17 cellular contexts compared by ENCODE assay signal in genomic region chr2:3424171-3424795, GRCh38. TPM values are rescaled to one million over a fixed set of nuclear protein-coding genes. Genes with fewer than 3 reads are reported as not detected.
DNase-seq lines count a peak whose midpoint lies in the region; ATAC-seq and TF ChIP-seq lines count a peak whose summit lies in the region.
"Had no signal": no experiment of that assay in that cellular context is flagged by ENCODE, and none has a peak within 500 bp of the region (broad histone marks: within the 10 kb centered on the region; RNA-seq: fewer than 3 reads in every experiment).

No MANE protein-coding gene starts in this region.

- H4K20me1 ChIP-seq in OCI-LY7 (ENCODE audit: insufficient read depth, low read length) (no peaks in the 10 kb centered on the region), neural progenitor cell (ENCODE audit: low read depth) (no peaks in the 10 kb centered on the region)

- H3K36me3 ChIP-seq in OCI-LY7 (ENCODE audit: insufficient read depth, low read length), result peaks cover 63% of the 10 kb centered on the region
- no peaks in the 10 kb centered on the region for H3K36me3 ChIP-seq in neural progenitor cell

- peaks cover 5% of the 10 kb centered on the region for H3F3A ChIP-seq in neural progenitor cell (ENCODE audit: low read depth)

- intact Hi-C loops in CD14-positive monocyte (cut with micrococcal nuclease), result loop anchor here in 1 of 2 donors (2.0 kb wide), 1 partner anchor 227 kb away; no protein-coding TSS in a partner anchor
- intact Hi-C loops in OCI-LY7 (cut with micrococcal nuclease; ENCODE audit: unreplicated experiment), result loop anchor here (1.0 kb wide), 1 partner anchor 227 kb away; no protein-coding TSS in a partner anchor

- H3K36me3 Mint-ChIP-seq in CD14-positive monocyte (peaks cover 90 to 94% of the 10 kb centered on the region in 2 donors), neural progenitor cell (peaks cover 38% of the 10 kb centered on the region)

- H3K27me3 Mint-ChIP-seq in CD14-positive monocyte (ENCODE audit: low read depth in 3 of 3) (no peaks in the 10 kb centered on the region), neural progenitor cell (ENCODE audit: insufficient read depth, low read depth) (peaks cover 4% of the 10 kb centered on the region)
- H3K27me3 Mint-ChIP-seq: CD4-positive, CD25-positive, alpha-beta regulatory T cell; dendritic cell treated with granulocyte-macrophage colony-stimulating factor and Interleukin-4, amounts not matched to agents 40 ng/mL and 50 ng/mL, for 4 days; naive thymus-derived CD4-positive, alpha-beta T cell had no signal

- no peak for ATAC-seq in HG03521 (IDR thresholded peaks at IDR 0.05; ENCODE audit: unreplicated experiment)
- no peak for ATAC-seq in GM19455 (IDR thresholded peaks at IDR 0.05; ENCODE audit: unreplicated experiment)
- no peak for ATAC-seq in GM18517 (IDR thresholded peaks at IDR 0.05; ENCODE audit: unreplicated experiment)

- CTCF ChIA-PET in OCI-LY7 (lab: Charles Lee; ENCODE audit: unreplicated experiment), result no interaction called here

- H3K79me2 ChIP-seq in OCI-LY7 (ENCODE audit: insufficient read depth, low read depth, low read length) (no peaks in the 10 kb centered on the region), neural progenitor cell (ENCODE audit: low read depth) (no peaks in the 10 kb centered on the region)

- H2AFZ ChIP-seq in OCI-LY7 (ENCODE audit: low read length), result no peak overlapping the region
- no peak overlapping the region for H2AFZ ChIP-seq in neural progenitor cell (replicated peaks)

- no peak for DNase-seq in CD14-positive monocyte (ENCODE audit: low spot score)
- no peak for DNase-seq in OCI-LY7 (ENCODE audit: low spot score)
- no peak for DNase-seq in coronary artery (ENCODE audit: low spot score)
- DNase-seq in neural progenitor cell (ENCODE audit: low spot score), result no peak
- DNase-seq in activated CD4-positive, alpha-beta T cell treated with anti-CD3 and anti-CD28 coated beads, Interleukin-2, amount 50 U/mL, for 1 hour, result no peak
- DNase-seq: NCI-H2081 treated with DMSO at 0.1 percent for 48 hours had no signal

- H3K4me1 ChIP-seq in OCI-LY7 (ENCODE audit: insufficient read depth, low read length, poor library complexity, severe bottlenecking), result peaks cover 6% of the 10 kb centered on the region
- H3K4me1 ChIP-seq in neural progenitor cell, result no peaks in the 10 kb centered on the region
- H3K4me1 ChIP-seq: adrenal gland, upper lobe of right lung had no signal

- H3K4me3 ChIP-seq in OCI-LY7 (ENCODE audit: low read depth, low read length, poor library complexity, severe bottlenecking) (no peak overlapping the region), coronary artery (no peak overlapping the region), neural progenitor cell (no peak overlapping the region)
- H3K4me3 ChIP-seq: adrenal gland, SK-N-MC, upper lobe of right lung had no signal

- peaks cover 0 to 3% (median 0%) of the 10 kb centered on the region in 7 donors for H3K9me3 Mint-ChIP-seq in CD14-positive monocyte
- no peaks in the 10 kb centered on the region for H3K9me3 Mint-ChIP-seq in neural progenitor cell
- H3K9me3 Mint-ChIP-seq: CD4-positive, CD25-positive, alpha-beta regulatory T cell; dendritic cell treated with granulocyte-macrophage colony-stimulating factor and Interleukin-4, amounts not matched to agents 40 ng/mL and 50 ng/mL, for 4 days; naive thymus-derived CD4-positive, alpha-beta T cell; T-helper 2 cell treated with Interferon-gamma antibody and Interleukin-4, amounts not matched to agents 5 μg/mL and 100 μg/mL, for 36 hours; WTC11 had no signal

- no peak overlapping the region for H3K27ac ChIP-seq in OCI-LY7 (ENCODE audit: low read depth, low read length, poor library complexity, severe bottlenecking)
- no peak overlapping the region for H3K27ac ChIP-seq in coronary artery
- H3K27ac ChIP-seq in neural progenitor cell, result no peak overlapping the region
- H3K27ac ChIP-seq: adrenal gland, SK-N-MC, upper lobe of right lung had no signal

- H3K4me3 Mint-ChIP-seq in CD14-positive monocyte (no peak overlapping the region), neural progenitor cell (no peak overlapping the region)
- H3K4me3 Mint-ChIP-seq: CD4-positive, CD25-positive, alpha-beta regulatory T cell; dendritic cell treated with granulocyte-macrophage colony-stimulating factor and Interleukin-4, amounts not matched to agents 40 ng/mL and 50 ng/mL, for 4 days; naive thymus-derived CD4-positive, alpha-beta T cell; T-helper 2 cell treated with Interferon-gamma antibody and Interleukin-4, amounts not matched to agents 5 μg/mL and 100 μg/mL, for 36 hours; WTC11 had no signal

- no peaks in the 10 kb centered on the region for H3K4me1 Mint-ChIP-seq in CD14-positive monocyte
- no peaks in the 10 kb centered on the region for H3K4me1 Mint-ChIP-seq in neural progenitor cell
- H3K4me1 Mint-ChIP-seq: WTC11 had no signal

- no peaks in the 10 kb centered on the region for H3K27me3 ChIP-seq in neural progenitor cell
- H3K27me3 ChIP-seq: adrenal gland, upper lobe of right lung had no signal

- no peak overlapping the region for H3K4me2 ChIP-seq in OCI-LY7 (ENCODE audit: low read length)
- H3K4me2 ChIP-seq in neural progenitor cell, result no peak overlapping the region

- no TSS peak for BruUV-seq in OCI-LY7 (replicated peaks; lab: Mats Ljungman, UMichigan)

- H3K9ac ChIP-seq in neural progenitor cell, result no peak overlapping the region

- H3K9me3 ChIP-seq in OCI-LY7 (ENCODE audit: low read length) (no peaks in the 10 kb centered on the region), neural progenitor cell (ENCODE audit: low read depth) (no peaks in the 10 kb centered on the region)
- H3K9me3 ChIP-seq: adrenal gland, upper lobe of right lung had no signal

- TF ChIP-seq CTCF in CD14-positive monocyte (IDR thresholded peaks at IDR 0.05), result peak; percentile 82
- TF ChIP-seq CTCF in OCI-LY7 (conservative IDR thresholded peaks at IDR 0.05; ENCODE audit: low read length), result peak; percentile 66; the same call in 1 of the 2 replicates
- peak; percentile 4 for TF ChIP-seq CTCF in coronary artery (IDR thresholded peaks at IDR 0.05)
- TF ChIP-seq CTCF in neural progenitor cell (IDR thresholded peaks at IDR 0.05), result peak; percentile 13

- peak overlapping the region in 2 of 7 donors; percentile 29 to 46 for H3K27ac Mint-ChIP-seq in CD14-positive monocyte
- no peak overlapping the region for H3K27ac Mint-ChIP-seq in neural progenitor cell
- H3K27ac Mint-ChIP-seq: dendritic cell treated with granulocyte-macrophage colony-stimulating factor and Interleukin-4, amounts not matched to agents 40 ng/mL and 50 ng/mL, for 4 days; T-helper 2 cell treated with Interferon-gamma antibody and Interleukin-4, amounts not matched to agents 5 μg/mL and 100 μg/mL, for 36 hours had no signal

- no peaks in the 10 kb centered on the region for H3K9me2 ChIP-seq in OCI-LY7 (ENCODE audit: insufficient read depth, low read length)

- POLR2A ChIA-PET in OCI-LY7 (lab: Charles Lee), result interaction anchor here (1.1 kb wide), 1 partner anchor 39 kb away, joined by 4 read pairs; no protein-coding TSS in a partner anchor

RNA-seq across cellular contexts. Expression of gene TRAPPC12, which starts 44.8 kb away (rescaled TPM):
- 10 to 100 TPM; 26.6 to 44.7 TPM for polyA plus RNA-seq in CD14-positive monocyte
- 67.0 and 91.6 TPM in 2 replicates for total RNA-seq in OCI-LY7 (2014; rRNA removed; shearing (Covaris generic))
- total RNA-seq in OCI-LY7 (2022) (85.2 and 93.0 TPM in 2 replicates), neural progenitor cell (ENCODE audit: low replicate concordance) (59.5 and 70.3 TPM in 2 replicates)

RNA-seq across cellular contexts. Expression of gene EIPR1, which starts 46.7 kb away (rescaled TPM):
- polyA plus RNA-seq in CD14-positive monocyte, result 10 to 100 TPM; 20.8 to 22.4 TPM
- 60.5 and 63.2 TPM in 2 replicates for total RNA-seq in OCI-LY7 (2014; rRNA removed; shearing (Covaris generic))
- 51.5 and 61.7 TPM in 2 replicates for total RNA-seq in OCI-LY7 (2022)
- total RNA-seq in neural progenitor cell (ENCODE audit: low replicate concordance), result 57.1 and 73.0 TPM in 2 replicates

Comparison
In these comparisons a context has a peak if more than half of its experiments do, and no peak if none do; other contexts are left out.
1. CTCF ChIP-seq: peak in every context shown above with its lines; median percentile 82 in CD14-positive monocyte; 66 in OCI-LY7; 13 in neural progenitor cell; 4 in coronary artery.